In genomic region chr20:32191422-32191821, GRCh38 we compare ENCODE assay signal across 16 cellular contexts. TPM values are rescaled to one million over a fixed set of nuclear protein-coding genes. Genes with fewer than 3 reads are reported as not detected.
DNase-seq lines count a peak whose midpoint lies in the region; ATAC-seq and TF ChIP-seq lines count a peak whose summit lies in the region.
"Had no signal": no experiment of that assay in that cellular context is flagged by ENCODE, and none has a peak within 500 bp of the region (broad histone marks: within the 10 kb centered on the region; RNA-seq: fewer than 3 reads in every experiment).

No MANE protein-coding gene starts in this region.

- no peak overlapping the region for H2AFZ ChIP-seq in mammary epithelial cell (ENCODE audit: low read depth, low read length)

- H3K4me3 ChIP-seq in breast epithelium (no peak overlapping the region), mammary epithelial cell (replicated peaks in 1 of 3; ENCODE audit: insufficient read depth in 1 of 3, low read depth in 2 of 3, low read length in 3 of 3) (no peak overlapping the region), mesodermal cell (ENCODE audit: extremely low read depth, insufficient read depth, low read length, poor library complexity, severe bottlenecking) (no peak overlapping the region), thyroid gland (replicated peaks in 1 of 3) (no peak overlapping the region)
- H3K4me3 ChIP-seq: ovary, tibial nerve had no signal

- intact Hi-C loops in breast epithelium (cut with DNase I; ENCODE audit: low total_unique reads) (no loop called here), mammary epithelial cell (cut with micrococcal nuclease) (no loop called here), thyroid gland (cut with DNase I) (no loop called here)

- no peaks in the 10 kb centered on the region for H4K20me1 ChIP-seq in mammary epithelial cell (ENCODE audit: insufficient read depth, low read length)

- no TSS peak for BruUV-seq in mammary epithelial cell (replicated peaks; lab: Mats Ljungman, UMichigan)

- H3K4me3 Mint-ChIP-seq in activated naive CD8-positive, alpha-beta T cell treated with anti-CD3 and anti-CD28 coated beads for 36 hours = peak overlapping the region; percentile 69
- no peak overlapping the region for H3K4me3 Mint-ChIP-seq in stimulated activated memory B cell treated with anti-CD40 and anti-IgM and Interleukin-4, amounts not matched to agents 10 μg/mL and 1 μg/mL and 100 μg/mL, for 72 hours

- H3K4me1 Mint-ChIP-seq in activated naive CD8-positive, alpha-beta T cell treated with anti-CD3 and anti-CD28 coated beads for 36 hours = peaks cover 42% of the 10 kb centered on the region
- peaks cover 17% of the 10 kb centered on the region for H3K4me1 Mint-ChIP-seq in stimulated activated memory B cell treated with anti-CD40 and anti-IgM and Interleukin-4, amounts not matched to agents 10 μg/mL and 1 μg/mL and 100 μg/mL, for 72 hours

- H3K9ac ChIP-seq in mammary epithelial cell (ENCODE audit: insufficient read depth, low read length) = no peak overlapping the region

- no peak for ATAC-seq in GM18502 (IDR thresholded peaks at IDR 0.05; ENCODE audit: poor library complexity, unreplicated experiment)
- ATAC-seq in stimulated activated memory B cell treated with anti-CD40 and anti-IgM and Interleukin-4, amounts not matched to agents 10 μg/mL and 1 μg/mL and 100 μg/mL, for 72 hours = no peak

- H3K27me3 Mint-ChIP-seq in activated naive CD8-positive, alpha-beta T cell treated with anti-CD3 and anti-CD28 coated beads for 36 hours = no peaks in the 10 kb centered on the region
- H3K27me3 Mint-ChIP-seq in stimulated activated memory B cell treated with anti-CD40 and anti-IgM and Interleukin-4, amounts not matched to agents 10 μg/mL and 1 μg/mL and 100 μg/mL, for 72 hours = peaks cover 9% of the 10 kb centered on the region

- H3K27ac Mint-ChIP-seq in activated naive CD8-positive, alpha-beta T cell treated with anti-CD3 and anti-CD28 coated beads for 36 hours = peak overlapping the region; percentile 62
- H3K27ac Mint-ChIP-seq in stimulated activated memory B cell treated with anti-CD40 and anti-IgM and Interleukin-4, amounts not matched to agents 10 μg/mL and 1 μg/mL and 100 μg/mL, for 72 hours = no peak overlapping the region

- TF ChIP-seq CTCF in breast epithelium (IDR thresholded peaks at IDR 0.05) = no peak
- TF ChIP-seq CTCF in mammary epithelial cell (conservative IDR thresholded peaks at IDR 0.05 in 1 of 2, IDR thresholded peaks at IDR 0.05 in 1 of 2; ENCODE audit: extremely low read depth in 1 of 2, insufficient read depth in 1 of 2, low read depth in 1 of 2, low read length in 2 of 2) = no peak
- no peak for TF ChIP-seq CTCF in thyroid gland (IDR thresholded peaks at IDR 0.05)

- H3K36me3 ChIP-seq in breast epithelium = no peaks in the 10 kb centered on the region
- peaks cover 6% of the 10 kb centered on the region for H3K36me3 ChIP-seq in mammary epithelial cell (ENCODE audit: insufficient read depth, low read length)
- peaks cover 27% of the 10 kb centered on the region for H3K36me3 ChIP-seq in mesodermal cell (ENCODE audit: control insufficient read depth, insufficient read depth, low read length)
- peaks cover 10 to 13% of the 10 kb centered on the region in 2 donors for H3K36me3 ChIP-seq in thyroid gland
- H3K36me3 ChIP-seq: ovary had no signal

- TF ChIP-seq POLR2A in breast epithelium (IDR thresholded peaks at IDR 0.05) = no peak
- TF ChIP-seq POLR2A in thyroid gland (IDR thresholded peaks at IDR 0.05) = no peak

- H3K27me3 ChIP-seq in breast epithelium (no peaks in the 10 kb centered on the region), mammary epithelial cell (ENCODE audit: insufficient read depth, low read length) (no peaks in the 10 kb centered on the region), thyroid gland (no peaks in the 10 kb centered on the region)
- H3K27me3 ChIP-seq: heart right ventricle, ovary, tibial nerve had no signal

- H3K4me1 ChIP-seq in breast epithelium (peaks cover 5 to 10% of the 10 kb centered on the region in 2 donors), mammary epithelial cell (ENCODE audit: insufficient read depth, low read length) (peaks cover 12% of the 10 kb centered on the region), mesodermal cell (ENCODE audit: control insufficient read depth, insufficient read depth, low read length, poor library complexity, severe bottlenecking) (peaks cover 4% of the 10 kb centered on the region), thyroid gland (peaks cover 22 to 38% of the 10 kb centered on the region in 2 donors)

- dilution Hi-C loops in mammary epithelial cell (cut with HindIII; ENCODE audit: low sequenced_read_pairs) = loop anchor here (5.0 kb wide), 1 partner anchor 39 kb away; no protein-coding TSS in a partner anchor

- 68% methylated on average over 2 of the region's 3 CpGs for WGBS in mammary epithelial cell (ENCODE audit: low coverage, missing lambda C conversion rate)
- 81 to 95% methylated on average over 3 of the region's 3 CpGs for WGBS in mesodermal cell (ENCODE audit: insufficient coverage in 2 of 2), 2 experiments
- 80 to 92% methylated on average over 2 to 3 of the region's 3 CpGs for WGBS in thyroid gland, 2 donors

- in situ Hi-C loops in mammary epithelial cell (cut with MboI; ENCODE audit: low sequenced_read_pairs in 2 of 2) = no loop called here

- no peaks in the 10 kb centered on the region for H3K9me3 Mint-ChIP-seq in activated naive CD8-positive, alpha-beta T cell treated with anti-CD3 and anti-CD28 coated beads for 36 hours
- no peaks in the 10 kb centered on the region for H3K9me3 Mint-ChIP-seq in stimulated activated memory B cell treated with anti-CD40 and anti-IgM and Interleukin-4, amounts not matched to agents 10 μg/mL and 1 μg/mL and 100 μg/mL, for 72 hours

- no peak overlapping the region for H3K4me2 ChIP-seq in mammary epithelial cell (ENCODE audit: insufficient read depth, low read depth, low read length)

- peak overlapping the region; percentile 85 to 93 for H3K27ac ChIP-seq in breast epithelium
- H3K27ac ChIP-seq in mammary epithelial cell (ENCODE audit: insufficient read depth, low read depth, low read length) = no peak overlapping the region
- peak overlapping the region; percentile 0 for H3K27ac ChIP-seq in mesodermal cell (ENCODE audit: low read depth, low read length, severe bottlenecking)
- H3K27ac ChIP-seq in thyroid gland = peak overlapping the region in 2 of 3 donors; percentile 37 to 80
- H3K27ac ChIP-seq: HL-60 had no signal

- DNase-seq in breast epithelium (ENCODE audit: low spot score in 2 of 2) (no peak), mammary epithelial cell (no peak), thyroid gland (no peak), NCI-H446 (lab: John Stamatoyannopoulos, UW) (no peak)
- DNase-seq in activated naive CD8-positive, alpha-beta T cell treated with anti-CD3 and anti-CD28 coated beads for 36 hours = no peak
- DNase-seq: activated CD4-positive, alpha-beta T cell treated with anti-CD3 and anti-CD28 coated beads for 4 hours; caudate nucleus; heart right ventricle; NCI-H1694 treated with DMSO at 0.1 percent for 48 hours; ovary; T-helper 2 cell had no signal

- H3K79me2 ChIP-seq in mammary epithelial cell (ENCODE audit: insufficient read depth, low read length) = peaks cover 12% of the 10 kb centered on the region

- H3K9me3 ChIP-seq in breast epithelium (no peaks in the 10 kb centered on the region), mammary epithelial cell (replicated peaks; ENCODE audit: insufficient read depth, low read length) (no peaks in the 10 kb centered on the region), mesodermal cell (ENCODE audit: control insufficient read depth, low read length) (no peaks in the 10 kb centered on the region), thyroid gland (no peaks in the 10 kb centered on the region)
- H3K9me3 ChIP-seq: heart right ventricle, ovary, tibial nerve had no signal

- H3K36me3 Mint-ChIP-seq in activated naive CD8-positive, alpha-beta T cell treated with anti-CD3 and anti-CD28 coated beads for 36 hours = peaks cover 39% of the 10 kb centered on the region
- peaks cover 26% of the 10 kb centered on the region for H3K36me3 Mint-ChIP-seq in stimulated activated memory B cell treated with anti-CD40 and anti-IgM and Interleukin-4, amounts not matched to agents 10 μg/mL and 1 μg/mL and 100 μg/mL, for 72 hours

- CTCF ChIA-PET in mammary epithelial cell (lab: Charles Lee; ENCODE audit: low non-redundant PET) = no interaction called here

RNA-seq across cellular contexts. Expression of gene PLAGL2, which starts 16.1 kb away (rescaled TPM):
- 1 to 10 TPM; 2.9 to 7.6 (median 4.3) TPM for total RNA-seq in breast epithelium
- 10 to 100 TPM in 1 of 2 donors, 1 to 10 TPM in 1; 6.3 to 17.2 TPM for total RNA-seq in mammary epithelial cell
- polyA plus RNA-seq in mammary epithelial cell = 3.7 TPM
- polyA minus RNA-seq in mammary epithelial cell = 20.9 TPM
- 10 to 100 TPM; 86.9 to 87.2 TPM for total RNA-seq in activated naive CD8-positive, alpha-beta T cell treated with anti-CD3 and anti-CD28 coated beads for 36 hours
- 15.4 TPM for polyA plus RNA-seq in mesodermal cell (2013, experiment 1 of 2)
- polyA plus RNA-seq in mesodermal cell (2013, experiment 2 of 2) = 13.5 TPM
- 10 to 100 TPM in 1 of 4 donors, 1 to 10 TPM in 3; 6.5 to 11.7 (median 7.3) TPM for total RNA-seq in thyroid gland

RNA-seq across cellular contexts. Expression of gene POFUT1, which starts 16.3 kb away (rescaled TPM):
- total RNA-seq in breast epithelium (10 to 100 TPM; 29.5 to 38.7 (median 34.2) TPM), mammary epithelial cell (10 to 100 TPM; 36.7 to 43.5 TPM), thyroid gland (10 to 100 TPM; 35.1 to 40.5 (median 38.5) TPM)
- 25.0 TPM for polyA plus RNA-seq in mammary epithelial cell
- 35.6 TPM for polyA minus RNA-seq in mammary epithelial cell
- 10 to 100 TPM; 64.0 to 65.7 TPM for total RNA-seq in activated naive CD8-positive, alpha-beta T cell treated with anti-CD3 and anti-CD28 coated beads for 36 hours
- polyA plus RNA-seq in mesodermal cell (2013, experiment 1 of 2) = 29.5 TPM
- polyA plus RNA-seq in mesodermal cell (2013, experiment 2 of 2) = 31.0 TPM

Comparison
In these comparisons a context has a peak if more than half of its experiments do, and no peak if none do; other contexts are left out.
1. RNA of gene PLAGL2, which starts 16.1 kb away (total RNA-seq): 86.9 to 87.2 TPM in activated naive CD8-positive, alpha-beta T cell treated with anti-CD3 and anti-CD28 coated beads for 36 hours; 6.3 to 17.2 TPM in mammary epithelial cell, 6.5 to 11.7 TPM in thyroid gland and 2.9 to 7.6 TPM in breast epithelium; every median in the first group is over 4 times any median in the second.